In the genomic region with DNA sequence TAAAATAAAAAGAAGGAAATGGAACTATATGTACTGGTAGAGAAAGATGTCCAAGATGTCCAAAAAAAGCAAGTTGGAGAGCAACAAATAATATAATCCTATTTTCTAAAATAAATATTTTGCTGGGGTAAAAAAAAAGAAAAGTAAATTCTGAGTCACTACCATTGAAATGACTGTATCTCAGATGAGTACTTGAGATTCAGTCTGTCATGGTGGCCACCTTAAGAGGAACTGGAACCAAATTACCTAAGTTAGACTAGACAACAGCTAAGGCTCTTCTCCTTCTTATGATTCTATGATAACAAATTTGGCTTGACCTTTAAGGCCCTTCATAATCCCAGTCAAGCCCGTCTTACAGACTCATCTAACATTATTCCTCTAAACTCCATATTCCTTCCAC, we compare ENCODE assay signal across 13 cellular contexts.
DNase-seq lines count a peak whose midpoint lies in the region; ATAC-seq lines count a peak whose summit lies in the region.
"Had no signal": no experiment of that assay in that cellular context is flagged by ENCODE, and none has a peak within 500 bp of the region (broad histone marks: within the 10 kb centered on the region; RNA-seq: fewer than 3 reads in every experiment).

No MANE protein-coding gene starts in this region.

- no peak overlapping the region for H3K27ac Mint-ChIP-seq in CD4-positive, alpha-beta memory T cell
- H3K27ac Mint-ChIP-seq: activated naive CD8-positive, alpha-beta T cell treated with anti-CD3 and anti-CD28 coated beads for 36 hours; CD4-positive, alpha-beta T cell had no signal

- no peaks in the 10 kb centered on the region for H3K4me1 ChIP-seq in CD4-positive, alpha-beta memory T cell (ENCODE audit: insufficient read depth, low read length)

- H3K4me3 Mint-ChIP-seq in CD4-positive, alpha-beta memory T cell, result no peak overlapping the region
- H3K4me3 Mint-ChIP-seq: activated naive CD8-positive, alpha-beta T cell treated with anti-CD3 and anti-CD28 coated beads for 36 hours; CD4-positive, alpha-beta T cell had no signal

- peaks cover 9 to 15% of the 10 kb centered on the region in 2 donors for H3K27me3 Mint-ChIP-seq in CD4-positive, alpha-beta memory T cell

- peaks cover 0 to 1% (median 0%) of the 10 kb centered on the region in 4 donors for H3K4me1 Mint-ChIP-seq in CD4-positive, alpha-beta memory T cell

- H3K27ac ChIP-seq in CD4-positive, alpha-beta memory T cell (ENCODE audit: low read depth, low read length), result no peak overlapping the region
- H3K27ac ChIP-seq: ovary, upper lobe of right lung had no signal

- DNase-seq in NOMO-1 treated with dmso at 0.1 percent for 144 hours (lab: John Stamatoyannopoulos, UW; ENCODE audit: unreplicated experiment), result peak; percentile 23
- DNase-seq in DMS53 (lab: John Stamatoyannopoulos, UW), result no peak
- no peak for DNase-seq in cardiac septum (ENCODE audit: low spot score)
- no peak for DNase-seq in CD4-positive, alpha-beta memory T cell
- DNase-seq: activated naive CD8-positive, alpha-beta T cell treated with anti-CD3 and anti-CD28 coated beads for 36 hours; CD4-positive, alpha-beta T cell; Kasumi-1; ovary; upper lobe of right lung had no signal

- POLR2A ChIA-PET in CD4-positive, alpha-beta memory T cell (lab: Charles Lee; ENCODE audit: partially characterized antibody), result no interaction called here

- H3K36me3 Mint-ChIP-seq in CD4-positive, alpha-beta memory T cell, result no peaks in the 10 kb centered on the region
- H3K36me3 Mint-ChIP-seq: activated naive CD8-positive, alpha-beta T cell treated with anti-CD3 and anti-CD28 coated beads for 36 hours had no signal

- H3K36me3 ChIP-seq in CD4-positive, alpha-beta memory T cell (ENCODE audit: insufficient read depth, low read length), result no peaks in the 10 kb centered on the region
- H3K36me3 ChIP-seq: ovary, upper lobe of right lung had no signal

- ATAC-seq in GM18502 (IDR thresholded peaks at IDR 0.05; ENCODE audit: poor library complexity, unreplicated experiment) (peak; percentile 97), GM21360 (IDR thresholded peaks at IDR 0.05; ENCODE audit: unreplicated experiment) (peak; percentile 95), HG03045 (IDR thresholded peaks at IDR 0.05; ENCODE audit: unreplicated experiment) (peak; percentile 69), esophagus mucosa (no peak)
- ATAC-seq: upper lobe of right lung had no signal

- H3K27me3 ChIP-seq in CD4-positive, alpha-beta memory T cell (ENCODE audit: insufficient read depth, low read length), result no peaks in the 10 kb centered on the region
- H3K27me3 ChIP-seq: ovary, upper lobe of right lung had no signal

- H3K9me3 ChIP-seq in CD4-positive, alpha-beta memory T cell (ENCODE audit: control insufficient read depth in 1 of 2, low read length in 2 of 2), result no peaks in the 10 kb centered on the region
- H3K9me3 ChIP-seq: ovary, upper lobe of right lung had no signal

- H3K4me3 ChIP-seq in CD4-positive, alpha-beta memory T cell (ENCODE audit: low read length in 2 of 2), result no peak overlapping the region
- H3K4me3 ChIP-seq: ovary, upper lobe of right lung had no signal

- no peaks in the 10 kb centered on the region for H3K9me3 Mint-ChIP-seq in CD4-positive, alpha-beta memory T cell
- H3K9me3 Mint-ChIP-seq: activated naive CD8-positive, alpha-beta T cell treated with anti-CD3 and anti-CD28 coated beads for 36 hours; CD4-positive, alpha-beta T cell had no signal

- CTCF ChIA-PET in CD4-positive, alpha-beta memory T cell (lab: Charles Lee; ENCODE audit: partially characterized antibody), result no interaction called here

- intact Hi-C loops in cardiac septum (cut with DNase I), result loop anchor here (2.0 kb wide), 1 partner anchor 271 kb away; the partner anchor contains the start of gene HES1
- intact Hi-C loops in CD4-positive, alpha-beta memory T cell (cut with micrococcal nuclease), result no loop called here
